8 cellular contexts compared by ENCODE assay signal in genomic region chr11:11022126-11022730, GRCh38.
A peak's percentile ranks its signal among the peaks of the same experiment; 100 is the strongest.
DNase-seq lines count a peak whose midpoint lies in the region; ATAC-seq and TF ChIP-seq lines count a peak whose summit lies in the region.

No MANE protein-coding gene starts in this region.

- H3K18ac ChIP-seq in H9 (ENCODE audit: insufficient read length, low read depth, low read length): no peak overlapping the region

- no peak overlapping the region for H3K4ac ChIP-seq in H9 (ENCODE audit: low read depth, low read length)

- no peak overlapping the region for H3K4me2 ChIP-seq in H9 (ENCODE audit: insufficient read depth, insufficient read length, low read length)

- no peak overlapping the region for H3K14ac ChIP-seq in H9 (ENCODE audit: insufficient read depth, low read length)

- ATAC-seq in CD4-positive, alpha-beta T cell (ENCODE audit: poor library complexity): peak; percentile 49
- ATAC-seq in SK-N-SH treated with all-trans-retinoic acid at 6 μM for 48 hours: peak; percentile 74; the same call in 2 of the 3 replicates
- ATAC-seq in HG02970 (IDR thresholded peaks at IDR 0.05; ENCODE audit: low FRiP score, unreplicated experiment): no peak
- no peak for ATAC-seq in activated CD4-positive, CD25-positive, alpha-beta regulatory T cell treated with anti-CD3 and anti-CD28 coated beads, Interleukin-2, amount 50 U/mL, for 24 hours

- no peak overlapping the region for H3K27ac ChIP-seq in CD4-positive, alpha-beta T cell (ENCODE audit: low read depth, low read length)
- no peak overlapping the region for H3K27ac ChIP-seq in H9 (ENCODE audit: insufficient read length, low read depth, low read length)

- H3K27me3 Mint-ChIP-seq in CD4-positive, alpha-beta T cell: no peaks in the 10 kb centered on the region
- peaks cover 2% of the 10 kb centered on the region for H3K27me3 Mint-ChIP-seq in H9 (ENCODE audit: low read depth)

- H3K56ac ChIP-seq in H9 (ENCODE audit: insufficient read length, low read depth, low read length): no peak overlapping the region

- H2BK20ac ChIP-seq in H9 (ENCODE audit: low read depth, low read length, poor library complexity, severe bottlenecking): no peak overlapping the region

- H3K9ac ChIP-seq in H9 (ENCODE audit: extremely low read depth, insufficient read length, low read length): no peak overlapping the region

- no peak overlapping the region for H3K4me3 Mint-ChIP-seq in CD4-positive, alpha-beta T cell
- no peak overlapping the region for H3K4me3 Mint-ChIP-seq in H9

- no peak overlapping the region for H2BK120ac ChIP-seq in H9 (ENCODE audit: low read depth, low read length, poor library complexity, severe bottlenecking)

- no peaks in the 10 kb centered on the region for H3K27me3 ChIP-seq in CD4-positive, alpha-beta T cell (ENCODE audit: control insufficient read depth, insufficient read depth, low read length)
- H3K27me3 ChIP-seq in H9 (ENCODE audit: insufficient read depth, low read length): no peaks in the 10 kb centered on the region

- DNase-seq in CD4-positive, alpha-beta T cell: no peak
- no peak for DNase-seq in H9
- peak; percentile 11 for DNase-seq in glomerular visceral epithelial cell (ENCODE audit: extremely low spot score)
- DNase-seq in Ammon's horn (ENCODE audit: low spot score): no peak
- no peak for DNase-seq in HuH-7.5 (ENCODE audit: low spot score)

- no peaks in the 10 kb centered on the region for H3K23me2 ChIP-seq in H9 (ENCODE audit: insufficient read length, low read depth, low read length, poor library complexity, severe bottlenecking)

- TF ChIP-seq CTCF in CD4-positive, alpha-beta T cell (IDR thresholded peaks at IDR 0.05): peak; percentile 66
- peak; percentile 76 for TF ChIP-seq CTCF in H9 (conservative IDR thresholded peaks at IDR 0.05)

- no peak overlapping the region for H3T11ph ChIP-seq in H9 (ENCODE audit: low read length)

- H3K4me1 Mint-ChIP-seq in CD4-positive, alpha-beta T cell (ENCODE audit: low read depth): no peaks in the 10 kb centered on the region
- peaks cover 9 to 14% of the 10 kb centered on the region in 2 experiments for H3K4me1 Mint-ChIP-seq in H9

- no peaks in the 10 kb centered on the region for H3K9me3 ChIP-seq in CD4-positive, alpha-beta T cell (ENCODE audit: control insufficient read depth, low read length)
- H3K9me3 ChIP-seq in H9 (ENCODE audit: control insufficient read depth, low read depth, low read length): no peaks in the 10 kb centered on the region

- POLR2A ChIA-PET in CD4-positive, alpha-beta T cell (lab: Charles Lee): interaction anchor here (0.6 to 1.4 kb wide), 3 partner anchors 213 to 230 kb away, joined by 3 to 5 read pairs (median 4); partner anchors contain the start of gene EIF4G2

- H3K4me1 ChIP-seq in H9 (ENCODE audit: insufficient read depth, low read length): peaks cover 3% of the 10 kb centered on the region; the same call in 1 of the 2 replicates

- H3K79me1 ChIP-seq in H9 (ENCODE audit: insufficient read depth, low read depth, low read length, poor library complexity, severe bottlenecking): no peaks in the 10 kb centered on the region

- no peak overlapping the region for H2BK12ac ChIP-seq in H9 (ENCODE audit: insufficient read length, low read depth, low read length)

- no peaks in the 10 kb centered on the region for H3K79me2 ChIP-seq in H9 (ENCODE audit: insufficient read depth, low read length)

- no peaks in the 10 kb centered on the region for H3K36me3 Mint-ChIP-seq in CD4-positive, alpha-beta T cell (ENCODE audit: low read depth)
- H3K36me3 Mint-ChIP-seq in H9 (ENCODE audit: insufficient read depth in 1 of 3, low read depth in 3 of 3): no peaks in the 10 kb centered on the region

- H2AFZ ChIP-seq in H9 (ENCODE audit: low read length): no peak overlapping the region

- no peak overlapping the region for H3K23ac ChIP-seq in H9 (ENCODE audit: insufficient read length, low read depth, low read length)

- CTCF ChIA-PET in CD4-positive, alpha-beta T cell (lab: Charles Lee): interaction anchor here (1.0 to 2.6 kb wide), 3 partner anchors 88 to 230 kb away, joined by 4 to 12 read pairs (median 6); no protein-coding TSS in a partner anchor

- no peak overlapping the region for H4K5ac ChIP-seq in H9 (ENCODE audit: insufficient read length, low read depth, low read length)

- no CpG with 5 or more reads among the region's 4 CpGs for WGBS in H9 (ENCODE audit: extremely low coverage, insufficient read length, low lambda C conversion rate)

- H4K8ac ChIP-seq in H9 (replicated peaks; ENCODE audit: insufficient read length, low read depth, low read length): no peak overlapping the region

- H4K20me1 ChIP-seq in H9 (ENCODE audit: control insufficient read depth, insufficient read depth, insufficient read length): no peaks in the 10 kb centered on the region

- H4K91ac ChIP-seq in H9 (ENCODE audit: insufficient read length, low read depth, low read length): no peak overlapping the region

- intact Hi-C loops in CD4-positive, alpha-beta T cell (cut with DNase I, micrococcal nuclease): loop anchor here (1.0 to 10.0 kb wide), 4 partner anchors 89 to 1263 kb away; no protein-coding TSS in a partner anchor

- no peak overlapping the region for H2BK5ac ChIP-seq in H9 (ENCODE audit: insufficient read length, low read length)

- H2BK15ac ChIP-seq in H9 (ENCODE audit: low read depth, low read length): no peak overlapping the region

- no peak overlapping the region for H2AK5ac ChIP-seq in H9 (ENCODE audit: insufficient read length, low read length)

- no peaks in the 10 kb centered on the region for H3K9me3 Mint-ChIP-seq in CD4-positive, alpha-beta T cell
- no peaks in the 10 kb centered on the region for H3K9me3 Mint-ChIP-seq in H9

- H3K27ac Mint-ChIP-seq in CD4-positive, alpha-beta T cell: no peak overlapping the region
- no peak overlapping the region for H3K27ac Mint-ChIP-seq in H9

TF ChIP-seq in SK-N-SH treated with all-trans-retinoic acid at 6 μM for 48 hours, 23 proteins besides CTCF, POLR2A, EP300 and RAD21:
- no peak for TF ChIP-seq ISL1 (CRISPR knock-in tag; IDR thresholded peaks at IDR 0.05)
- no peak for TF ChIP-seq CREB5 (CRISPR knock-in tag; IDR thresholded peaks at IDR 0.05; ENCODE audit: low read depth)
- no peak for TF ChIP-seq TCF4 (CRISPR knock-in tag; IDR thresholded peaks at IDR 0.05; ENCODE audit: borderline replicate concordance)
- TF ChIP-seq, protein P1, sequence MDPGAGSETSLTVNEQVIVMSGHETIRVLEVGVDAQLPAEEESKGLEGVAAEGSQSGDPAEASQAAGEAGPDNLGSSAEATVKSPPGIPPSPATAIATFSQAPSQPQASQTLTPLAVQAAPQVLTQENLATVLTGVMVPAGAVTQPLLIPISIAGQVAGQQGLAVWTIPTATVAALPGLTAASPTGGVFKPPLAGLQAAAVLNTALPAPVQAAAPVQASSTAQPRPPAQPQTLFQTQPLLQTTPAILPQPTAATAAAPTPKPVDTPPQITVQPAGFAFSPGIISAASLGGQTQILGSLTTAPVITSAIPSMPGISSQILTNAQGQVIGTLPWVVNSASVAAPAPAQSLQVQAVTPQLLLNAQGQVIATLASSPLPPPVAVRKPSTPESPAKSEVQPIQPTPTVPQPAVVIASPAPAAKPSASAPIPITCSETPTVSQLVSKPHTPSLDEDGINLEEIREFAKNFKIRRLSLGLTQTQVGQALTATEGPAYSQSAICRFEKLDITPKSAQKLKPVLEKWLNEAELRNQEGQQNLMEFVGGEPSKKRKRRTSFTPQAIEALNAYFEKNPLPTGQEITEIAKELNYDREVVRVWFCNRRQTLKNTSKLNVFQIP (CRISPR knock-in tag; IDR thresholded peaks at IDR 0.05; ENCODE audit: borderline replicate concordance, low read depth): no peak
- TF ChIP-seq ZFP3 (CRISPR knock-in tag; IDR thresholded peaks at IDR 0.05): no peak
- TF ChIP-seq PPARA (CRISPR knock-in tag; IDR thresholded peaks at IDR 0.05; ENCODE audit: borderline replicate concordance): no peak
- TF ChIP-seq OSR1 (CRISPR knock-in tag; IDR thresholded peaks at IDR 0.05): no peak
- no peak for TF ChIP-seq ZNF565 (CRISPR knock-in tag; conservative IDR thresholded peaks at IDR 0.05; ENCODE audit: low read depth)
- TF ChIP-seq ZC3H10 (CRISPR knock-in tag; IDR thresholded peaks at IDR 0.05): no peak
- no peak for TF ChIP-seq TSHZ2 (CRISPR knock-in tag; IDR thresholded peaks at IDR 0.05)
- TF ChIP-seq ARNTL (CRISPR knock-in tag; IDR thresholded peaks at IDR 0.05; ENCODE audit: borderline replicate concordance, low read depth): no peak

Comparison
In these comparisons a context has a peak if more than half of its experiments do, and no peak if none do; other contexts are left out.
1. ATAC-seq: peak in CD4-positive, alpha-beta T cell (single experiment) and SK-N-SH treated with all-trans-retinoic acid at 6 μM for 48 hours (single experiment); none in HG02970 (single experiment) and activated CD4-positive, CD25-positive, alpha-beta regulatory T cell treated with anti-CD3 and anti-CD28 coated beads, Interleukin-2, amount 50 U/mL, for 24 hours (0 of 2).